In the genomic region with DNA sequence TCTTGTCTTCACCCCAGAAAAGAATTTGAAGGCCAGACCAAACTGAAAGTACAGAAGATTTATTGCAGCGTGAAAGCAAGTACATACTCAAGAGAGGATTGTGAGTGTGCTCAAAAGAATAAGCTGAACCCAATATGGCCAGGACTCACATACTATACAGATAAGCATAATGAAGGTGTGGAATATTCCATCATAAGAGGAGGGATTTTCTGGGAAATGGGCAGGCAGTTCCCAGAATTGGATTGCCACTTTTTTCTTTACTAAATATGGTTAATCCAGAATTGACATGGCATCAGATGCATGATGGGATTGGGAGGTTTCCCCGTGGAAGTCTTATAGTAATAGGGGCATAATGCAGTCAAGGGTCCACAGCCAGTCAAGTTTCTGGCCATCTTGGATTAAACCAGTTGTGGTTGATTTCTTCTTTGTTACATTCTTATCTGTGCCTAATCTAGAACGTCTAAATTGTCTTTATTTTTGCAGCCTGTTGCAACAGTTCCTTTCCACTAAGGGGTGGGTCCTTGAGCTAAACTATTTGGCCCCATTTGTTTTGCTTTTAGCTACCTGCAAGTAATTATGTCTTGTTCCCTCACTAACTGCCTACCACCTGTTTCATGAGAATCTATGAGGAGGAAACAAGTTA, we compare ENCODE assay signal across 2 cellular contexts.
TF ChIP-seq lines count a peak whose summit lies in the region.

No MANE protein-coding gene starts in this region.

TF ChIP-seq in SK-N-SH, 30 proteins besides CTCF, POLR2A, EP300 and RAD21 (continued from another document):
- no peak for TF ChIP-seq ZBTB33 (IDR thresholded peaks at IDR 0.05; ENCODE audit: borderline replicate concordance, low read depth)
- no peak for TF ChIP-seq JUND (IDR thresholded peaks at IDR 0.05)
- TF ChIP-seq REST (IDR thresholded peaks at IDR 0.05; ENCODE audit: low read depth, low read length): no peak
- TF ChIP-seq MAX (IDR thresholded peaks at IDR 0.05; ENCODE audit: low read depth): no peak
TF ChIP-seq in SK-N-SH: peak in this region for 0.

TF ChIP-seq in SK-N-SH treated with all-trans-retinoic acid at 6 μM for 48 hours, 23 proteins besides CTCF, POLR2A, EP300 and RAD21 (continued from another document):
- TF ChIP-seq, protein P1, sequence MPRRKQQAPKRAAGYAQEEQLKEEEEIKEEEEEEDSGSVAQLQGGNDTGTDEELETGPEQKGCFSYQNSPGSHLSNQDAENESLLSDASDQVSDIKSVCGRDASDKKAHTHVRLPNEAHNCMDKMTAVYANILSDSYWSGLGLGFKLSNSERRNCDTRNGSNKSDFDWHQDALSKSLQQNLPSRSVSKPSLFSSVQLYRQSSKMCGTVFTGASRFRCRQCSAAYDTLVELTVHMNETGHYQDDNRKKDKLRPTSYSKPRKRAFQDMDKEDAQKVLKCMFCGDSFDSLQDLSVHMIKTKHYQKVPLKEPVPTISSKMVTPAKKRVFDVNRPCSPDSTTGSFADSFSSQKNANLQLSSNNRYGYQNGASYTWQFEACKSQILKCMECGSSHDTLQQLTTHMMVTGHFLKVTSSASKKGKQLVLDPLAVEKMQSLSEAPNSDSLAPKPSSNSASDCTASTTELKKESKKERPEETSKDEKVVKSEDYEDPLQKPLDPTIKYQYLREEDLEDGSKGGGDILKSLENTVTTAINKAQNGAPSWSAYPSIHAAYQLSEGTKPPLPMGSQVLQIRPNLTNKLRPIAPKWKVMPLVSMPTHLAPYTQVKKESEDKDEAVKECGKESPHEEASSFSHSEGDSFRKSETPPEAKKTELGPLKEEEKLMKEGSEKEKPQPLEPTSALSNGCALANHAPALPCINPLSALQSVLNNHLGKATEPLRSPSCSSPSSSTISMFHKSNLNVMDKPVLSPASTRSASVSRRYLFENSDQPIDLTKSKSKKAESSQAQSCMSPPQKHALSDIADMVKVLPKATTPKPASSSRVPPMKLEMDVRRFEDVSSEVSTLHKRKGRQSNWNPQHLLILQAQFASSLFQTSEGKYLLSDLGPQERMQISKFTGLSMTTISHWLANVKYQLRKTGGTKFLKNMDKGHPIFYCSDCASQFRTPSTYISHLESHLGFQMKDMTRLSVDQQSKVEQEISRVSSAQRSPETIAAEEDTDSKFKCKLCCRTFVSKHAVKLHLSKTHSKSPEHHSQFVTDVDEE (CRISPR knock-in tag; IDR thresholded peaks at IDR 0.05): no peak
- no peak for TF ChIP-seq ZFP3 (CRISPR knock-in tag; IDR thresholded peaks at IDR 0.05)
- no peak for TF ChIP-seq OSR1 (CRISPR knock-in tag; IDR thresholded peaks at IDR 0.05)
- TF ChIP-seq TOX (CRISPR knock-in tag; IDR thresholded peaks at IDR 0.05; ENCODE audit: borderline replicate concordance): no peak
- TF ChIP-seq ZNF70 (CRISPR knock-in tag; IDR thresholded peaks at IDR 0.05): no peak
- no peak for TF ChIP-seq TCF4 (CRISPR knock-in tag; IDR thresholded peaks at IDR 0.05; ENCODE audit: borderline replicate concordance)
- no peak for TF ChIP-seq PATZ1 (CRISPR knock-in tag; IDR thresholded peaks at IDR 0.05; ENCODE audit: borderline replicate concordance)
- TF ChIP-seq CSRNP3 (CRISPR knock-in tag; IDR thresholded peaks at IDR 0.05): no peak
- no peak for TF ChIP-seq RARB (CRISPR knock-in tag; IDR thresholded peaks at IDR 0.05)
- TF ChIP-seq GLIS3 (CRISPR knock-in tag; IDR thresholded peaks at IDR 0.05): no peak
- no peak for TF ChIP-seq CREB5 (CRISPR knock-in tag; IDR thresholded peaks at IDR 0.05; ENCODE audit: low read depth)
- TF ChIP-seq ZNF565 (CRISPR knock-in tag; conservative IDR thresholded peaks at IDR 0.05; ENCODE audit: low read depth): no peak
- TF ChIP-seq PPARA (CRISPR knock-in tag; IDR thresholded peaks at IDR 0.05; ENCODE audit: borderline replicate concordance): no peak
- no peak for TF ChIP-seq ZC3H10 (CRISPR knock-in tag; IDR thresholded peaks at IDR 0.05)
- no peak for TF ChIP-seq ISL1 (CRISPR knock-in tag; IDR thresholded peaks at IDR 0.05)
- no peak for TF ChIP-seq ZNF8 (CRISPR knock-in tag; IDR thresholded peaks at IDR 0.05)
- TF ChIP-seq BACH2 (CRISPR knock-in tag; IDR thresholded peaks at IDR 0.05; ENCODE audit: borderline replicate concordance): no peak
- no peak for TF ChIP-seq ESRRG (CRISPR knock-in tag; IDR thresholded peaks at IDR 0.05)
